11 cellular contexts compared by ENCODE assay signal in the genomic region with DNA sequence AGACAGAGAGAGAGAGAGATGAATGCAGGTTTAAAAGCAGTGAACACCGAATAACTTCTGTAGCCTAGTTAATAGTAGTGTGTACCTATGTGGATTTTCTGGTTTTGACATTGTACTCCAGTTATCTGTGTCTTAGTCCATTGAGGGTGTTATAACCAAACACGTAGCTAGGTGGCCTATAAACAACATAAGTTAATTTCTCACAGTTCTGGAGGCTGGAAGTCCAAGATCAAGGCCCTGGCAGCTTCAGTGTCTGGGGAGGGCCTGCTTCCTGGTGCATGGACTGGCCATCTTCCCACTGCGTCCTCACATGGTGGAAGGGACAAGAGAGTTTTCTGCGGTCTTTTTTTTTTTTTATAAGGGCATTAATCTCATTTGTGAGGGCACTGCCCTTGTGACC. TPM values are rescaled to one million over a fixed set of nuclear protein-coding genes. Genes with fewer than 3 reads are reported as not detected.
A peak's percentile ranks its signal among the peaks of the same experiment; 100 is the strongest.
DNase-seq lines count a peak whose midpoint lies in the region; ATAC-seq and TF ChIP-seq lines count a peak whose summit lies in the region.
"Had no signal": no experiment of that assay in that cellular context is flagged by ENCODE, and none has a peak within 500 bp of the region (broad histone marks: within the 10 kb centered on the region; RNA-seq: fewer than 3 reads in every experiment).

No MANE protein-coding gene starts in this region.

- DNase-seq in NCI-H146 (lab: John Stamatoyannopoulos, UW) (peak; percentile 15), NCI-H146 treated with DMSO at 0.1 percent for 48 hours (lab: John Stamatoyannopoulos, UW; ENCODE audit: unreplicated experiment) (no peak), GM20000 (ENCODE audit: low spot score) (peak; percentile 29), PC-9 (no peak), glutamatergic neuron (no peak), NCI-H2029 treated with DMSO at 0.1 percent for 48 hours (lab: John Stamatoyannopoulos, UW) (no peak)
- no peak for DNase-seq in activated T-cell treated with anti-CD3 and anti-CD28 coated beads, Interleukin-2, amount 50 U/mL, for 1 hour
- DNase-seq: NCI-H526 treated with DMSO at 0.1 percent for 48 hours, T1000 had no signal

- no peaks in the 10 kb centered on the region for H3K36me3 ChIP-seq in PC-9 (ENCODE audit: low read depth)

- H3F3A ChIP-seq in PC-9 (ENCODE audit: insufficient read depth, low read depth), result no peaks in the 10 kb centered on the region

- no peak overlapping the region for H3K4me2 ChIP-seq in PC-9

- no peak overlapping the region for H3K4me3 Mint-ChIP-seq in glutamatergic neuron (ENCODE audit: unreplicated experiment)

- intact Hi-C loops in PC-9 (cut with micrococcal nuclease; ENCODE audit: unreplicated experiment), result loop anchor here (5.0 kb wide), 2 partner anchors 93 to 237 kb away; no protein-coding TSS in a partner anchor

- no TSS peak for BruUV-seq in PC-9 (replicated peaks; lab: Mats Ljungman, UMichigan)

- no peak overlapping the region for H3K27ac ChIP-seq in PC-9
- H3K27ac ChIP-seq: epithelial cell of prostate had no signal

- peaks cover under 1% of the 10 kb centered on the region for H3K9me3 Mint-ChIP-seq in glutamatergic neuron (ENCODE audit: unreplicated experiment)

- POLR2A ChIA-PET in PC-9 (lab: Charles Lee; ENCODE audit: unreplicated experiment), result no interaction called here

- H3K4me1 Mint-ChIP-seq in glutamatergic neuron (ENCODE audit: low read depth, unreplicated experiment), result peaks cover 7% of the 10 kb centered on the region

- no peak overlapping the region for H3K4me3 ChIP-seq in PC-9

- H3K79me2 ChIP-seq in PC-9 (ENCODE audit: low read depth), result no peaks in the 10 kb centered on the region

- no peaks in the 10 kb centered on the region for H3K9me2 ChIP-seq in PC-9 (ENCODE audit: insufficient read depth)

- CTCF ChIA-PET in PC-9 (lab: Charles Lee), result interaction anchor here (0.7 to 1.1 kb wide), 5 partner anchors 16 to 157 kb away, joined by 3 to 8 read pairs (median 3); no protein-coding TSS in a partner anchor

- ATAC-seq in HG03460 (IDR thresholded peaks at IDR 0.05; ENCODE audit: unreplicated experiment), result no peak

- no peaks in the 10 kb centered on the region for H4K20me1 ChIP-seq in PC-9 (ENCODE audit: insufficient read depth)

- TF ChIP-seq CTCF in GM20000 (IDR thresholded peaks at IDR 0.05; ENCODE audit: extremely low read depth, missing control alignments) (no peak), PC-9 (conservative IDR thresholded peaks at IDR 0.05) (peak; percentile 42), glutamatergic neuron (IDR thresholded peaks at IDR 0.05; ENCODE audit: partially characterized antibody, unreplicated experiment) (peak; percentile 44)

- no peak overlapping the region for H2AFZ ChIP-seq in PC-9

- H3K27ac Mint-ChIP-seq in glutamatergic neuron (ENCODE audit: unreplicated experiment), result no peak overlapping the region

- H3K9me3 ChIP-seq in PC-9 (ENCODE audit: insufficient read depth, low read depth), result peaks cover 5% of the 10 kb centered on the region; the same call in 1 of the 2 replicates

- H3K4me1 ChIP-seq in PC-9 (replicated peaks; ENCODE audit: insufficient read depth), result no peaks in the 10 kb centered on the region

- H3K36me3 Mint-ChIP-seq in glutamatergic neuron (ENCODE audit: unreplicated experiment), result peaks cover 8% of the 10 kb centered on the region

- H3K27me3 ChIP-seq in PC-9 (ENCODE audit: insufficient read depth, low read depth), result peaks cover 50% of the 10 kb centered on the region

- H3K27me3 Mint-ChIP-seq in glutamatergic neuron (ENCODE audit: unreplicated experiment), result peaks cover 2% of the 10 kb centered on the region

RNA-seq across cellular contexts. Expression of a gene that starts 23.5 kb away (rescaled TPM):
- total RNA-seq in PC-9 (2021) (11.4 and 13.1 TPM in 2 replicates), glutamatergic neuron (ENCODE audit: unreplicated experiment) (not detected)

Comparison
In these comparisons a context has a peak if more than half of its experiments do, and no peak if none do; other contexts are left out.
1. DNase-seq: peak in NCI-H146 (single experiment) and GM20000 (single experiment); none in NCI-H146 treated with DMSO at 0.1 percent for 48 hours (single experiment), PC-9 (0 of 2), glutamatergic neuron (single experiment), activated T-cell treated with anti-CD3 and anti-CD28 coated beads, Interleukin-2, amount 50 U/mL, for 1 hour (single experiment) and NCI-H2029 treated with DMSO at 0.1 percent for 48 hours (single experiment).
2. RNA of a gene that starts 23.5 kb away (total RNA-seq): 11.4 to 13.1 TPM in PC-9; not detected in glutamatergic neuron (single experiment); every median in the first group is over 10 times any median in the second.